4 cellular contexts compared by ENCODE assay signal in genomic region chr17:5435781-5436315, GRCh38. TPM values are rescaled to one million over a fixed set of nuclear protein-coding genes. Genes with fewer than 3 reads are reported as not detected.
DNase-seq lines count a peak whose midpoint lies in the region.
"Not testable (repeated sequence)": the region's sequence is repeated elsewhere in the genome, so short reads cannot be mapped to it uniquely, and the experiment has no call there.

No MANE protein-coding gene starts in this region.

- peak overlapping the region; percentile 94 for H3K27ac Mint-ChIP-seq in activated T-cell treated with anti-CD3 and anti-CD28 coated beads, Interleukin-2, amount 50 U/mL, for 24 hours

- not testable (repeated sequence) for H3K9me3 Mint-ChIP-seq in activated T-cell treated with anti-CD3 and anti-CD28 coated beads, Interleukin-2, amount 50 U/mL, for 24 hours

- peak; percentile 38 for DNase-seq in M059J (ENCODE audit: low read depth)
- not testable (repeated sequence) for DNase-seq in activated T-cell treated with anti-CD3 and anti-CD28 coated beads, Interleukin-2, amount 50 U/mL, for 24 hours; epithelial cell of prostate (ENCODE audit: low read depth, low spot score)

- H3K27me3 Mint-ChIP-seq in activated T-cell treated with anti-CD3 and anti-CD28 coated beads, Interleukin-2, amount 50 U/mL, for 24 hours, result not testable (repeated sequence)

- peaks cover 88% of the 10 kb centered on the region for H3K36me3 Mint-ChIP-seq in activated T-cell treated with anti-CD3 and anti-CD28 coated beads, Interleukin-2, amount 50 U/mL, for 24 hours (ENCODE audit: low read depth)

- H3K4me1 Mint-ChIP-seq in activated T-cell treated with anti-CD3 and anti-CD28 coated beads, Interleukin-2, amount 50 U/mL, for 24 hours (ENCODE audit: low read depth), result peaks cover 52% of the 10 kb centered on the region

- peak overlapping the region; percentile 73 for H3K27ac ChIP-seq in epithelial cell of prostate
- H3K27ac ChIP-seq in temporal lobe (ENCODE audit: low read depth, low read length), result peak overlapping the region; percentile 61

- peak overlapping the region; percentile 95 for H3K4me3 Mint-ChIP-seq in activated T-cell treated with anti-CD3 and anti-CD28 coated beads, Interleukin-2, amount 50 U/mL, for 24 hours

RNA-seq across cellular contexts. Expression of gene C1QBP, which starts 3.1 kb away (rescaled TPM):
- total RNA-seq in M059J (2014; rRNA removed; shearing (Covaris generic)), result 223 and 244 TPM in 2 replicates
- total RNA-seq in temporal lobe, result 85.1 TPM

RNA-seq across cellular contexts. Expression of gene RPAIN, which starts 15.9 kb away (rescaled TPM):
- 30.7 and 55.3 TPM in 2 replicates for total RNA-seq in M059J (2014; rRNA removed; shearing (Covaris generic))
- 51.1 TPM for total RNA-seq in temporal lobe

RNA-seq across cellular contexts. Expression of gene NUP88, which starts 16.4 kb away (rescaled TPM):
- 73.4 and 76.6 TPM in 2 replicates for total RNA-seq in M059J (2014; rRNA removed; shearing (Covaris generic))
- 68.4 TPM for total RNA-seq in temporal lobe

RNA-seq across cellular contexts. Expression of gene DHX33, which starts 32.9 kb away (rescaled TPM):
- total RNA-seq in M059J (2014; rRNA removed; shearing (Covaris generic)), result 7.4 and 8.8 TPM in 2 replicates
- 12.3 TPM for total RNA-seq in temporal lobe

RNA-seq across cellular contexts. Expression of gene DERL2, which starts 50.1 kb away (rescaled TPM):
- total RNA-seq in M059J (2014; rRNA removed; shearing (Covaris generic)), result 75.0 and 77.8 TPM in 2 replicates
- 28.8 TPM for total RNA-seq in temporal lobe
